8 cellular contexts compared by ENCODE assay signal in genomic region chr5:74640450-74641013, GRCh38. TPM values are rescaled to one million over a fixed set of nuclear protein-coding genes. Genes with fewer than 3 reads are reported as not detected.
DNase-seq lines count a peak whose midpoint lies in the region; ATAC-seq and TF ChIP-seq lines count a peak whose summit lies in the region.

Gene ENC1 (minus strand): TSS chr5:74640728. CDS start chr5:74636485, 4,243 bp downstream.

- intact Hi-C loops in activated CD4-positive, alpha-beta T cell treated with anti-CD3 and anti-CD28 coated beads for 36 hours (cut with DNase I, micrococcal nuclease): loop anchor here in 1 of 2 experiments (1.0 to 10.0 kb wide), 5 partner anchors 45 to 846 kb away; partner anchors contain the start of gene HEXB
- intact Hi-C loops in colonic mucosa (cut with DNase I): loop anchor here (5.0 to 10.0 kb wide), 2 partner anchors 603 to 656 kb away; no protein-coding TSS in a partner anchor

- H3K27ac ChIP-seq in colonic mucosa (peak within 1 kb of the TSS; percentile 94), layer of hippocampus (ENCODE audit: low read depth, low read length) (peak within 1 kb of the TSS; percentile 81)

- ATAC-seq in GM18870 (IDR thresholded peaks at IDR 0.05; ENCODE audit: unreplicated experiment) (peak; percentile 34), HG03135 (IDR thresholded peaks at IDR 0.05; ENCODE audit: unreplicated experiment) (peak; percentile 66)
- peak; percentile 80 for ATAC-seq in activated CD4-positive, alpha-beta T cell treated with anti-CD3 and anti-CD28 coated beads for 36 hours

- H3K27ac Mint-ChIP-seq in activated CD4-positive, alpha-beta T cell treated with anti-CD3 and anti-CD28 coated beads for 36 hours: peak within 1 kb of the TSS; percentile 20

- no peaks in the 10 kb centered on the region for H3K27me3 ChIP-seq in colonic mucosa
- no peaks in the 10 kb centered on the region for H3K27me3 ChIP-seq in layer of hippocampus (ENCODE audit: control insufficient read depth, insufficient read depth, low read length)

- peaks cover 9% of the 10 kb centered on the region for H3K4me1 ChIP-seq in colonic mucosa

- H3K36me3 ChIP-seq in colonic mucosa: no peaks in the 10 kb centered on the region

- peak within 1 kb of the TSS; percentile 93 to 96 for H3K9ac ChIP-seq in colonic mucosa (ENCODE audit: low read depth in 2 of 2, low read length in 2 of 2)

- H3K4me1 Mint-ChIP-seq in activated CD4-positive, alpha-beta T cell treated with anti-CD3 and anti-CD28 coated beads for 36 hours: peaks cover 32% of the 10 kb centered on the region

- no peaks in the 10 kb centered on the region for H3K9me3 ChIP-seq in colonic mucosa

- H3K27me3 Mint-ChIP-seq in activated CD4-positive, alpha-beta T cell treated with anti-CD3 and anti-CD28 coated beads for 36 hours: peaks cover 15% of the 10 kb centered on the region

- POLR2A ChIA-PET in activated CD4-positive, alpha-beta T cell treated with anti-CD3 and anti-CD28 coated beads for 36 hours (lab: Charles Lee): interaction anchor here (0.8 to 1.4 kb wide), 3 partner anchors 10 to 61 kb away, joined by 4 to 7 read pairs (median 7); no protein-coding TSS in a partner anchor

- no peaks in the 10 kb centered on the region for H3K9me3 Mint-ChIP-seq in activated CD4-positive, alpha-beta T cell treated with anti-CD3 and anti-CD28 coated beads for 36 hours (ENCODE audit: low read depth)

- DNase-seq in AG09309 (ENCODE audit: low read depth) (no peak), NCI-H345 treated with DMSO at 0.1 percent for 48 hours (lab: John Stamatoyannopoulos, UW; ENCODE audit: unreplicated experiment) (peak; percentile 38), colonic mucosa (peak; percentile 84)
- peak; percentile 88 for DNase-seq in activated CD4-positive, alpha-beta T cell treated with anti-CD3 and anti-CD28 coated beads for 36 hours
- peak; percentile 32 to 44 for DNase-seq in stimulated activated CD4-positive, alpha-beta T cell treated with anti-CD3 and anti-CD28 coated beads, Interleukin-1b, Interleukin-23, amount 100 ng/mL, for 1 hour (ENCODE audit: low read depth in 2 of 2)

- CTCF ChIA-PET in activated CD4-positive, alpha-beta T cell treated with anti-CD3 and anti-CD28 coated beads for 36 hours (lab: Charles Lee): interaction anchor here (0.5 to 2.5 kb wide), 11 partner anchors 9 to 738 kb away, joined by 3 to 7 read pairs (median 4); no protein-coding TSS in a partner anchor

- H3K4me3 ChIP-seq in AG09309 (ENCODE audit: control insufficient read depth, low read depth, low read length) (peak within 1 kb of the TSS; percentile 97), colonic mucosa (peak within 1 kb of the TSS; percentile 72)

- peak; percentile 52 for TF ChIP-seq CTCF in AG09309 (IDR thresholded peaks at IDR 0.05; ENCODE audit: control insufficient read depth, insufficient read depth, low read depth, low read length, missing control alignments)
- TF ChIP-seq CTCF in colonic mucosa (IDR thresholded peaks at IDR 0.05): no peak

- no peaks in the 10 kb centered on the region for H3K36me3 Mint-ChIP-seq in activated CD4-positive, alpha-beta T cell treated with anti-CD3 and anti-CD28 coated beads for 36 hours (ENCODE audit: low read depth)

- H3K4me3 Mint-ChIP-seq in activated CD4-positive, alpha-beta T cell treated with anti-CD3 and anti-CD28 coated beads for 36 hours: peak within 1 kb of the TSS; percentile 72

RNA-seq across cellular contexts. Expression of gene ENC1, which starts in this region (rescaled TPM):
- under 1 TPM; 0.48 to 0.67 TPM for total RNA-seq in activated CD4-positive, alpha-beta T cell treated with anti-CD3 and anti-CD28 coated beads for 36 hours
- total RNA-seq in colonic mucosa: 10 to 100 TPM; 18.9 to 26.6 TPM

Comparison
In these comparisons a context has a peak if more than half of its experiments do, and no peak if none do; other contexts are left out.
1. RNA of gene ENC1 (total RNA-seq): 18.9 to 26.6 TPM in colonic mucosa; 0.48 to 0.67 TPM in activated CD4-positive, alpha-beta T cell treated with anti-CD3 and anti-CD28 coated beads for 36 hours; every median in the first group is over 10 times any median in the second.
2. Peak in DNase-seq and ATAC-seq in activated CD4-positive, alpha-beta T cell treated with anti-CD3 and anti-CD28 coated beads for 36 hours; RNA of the gene not detected or under 1 TPM.
3. Peak in every context shown above with its lines, with median percentiles within 50 percentile points of each other: ATAC-seq.